In genomic region chr2:124796647-124797437, GRCh38 we compare ENCODE assay signal across 26 cellular contexts.
"Had no signal": no experiment of that assay in that cellular context is flagged by ENCODE, and none has a peak within 500 bp of the region (broad histone marks: within the 10 kb centered on the region; RNA-seq: fewer than 3 reads in every experiment).

No MANE protein-coding gene starts in this region.

- H3K4me3 ChIP-seq: lower lobe of right lung, ovary, right atrium auricular region, right lobe of liver, smooth muscle cell, testis, thyroid gland, transverse colon, upper lobe of left lung, vagina had no signal

- H3K27me3 ChIP-seq: ovary, right atrium auricular region, right lobe of liver, testis, thyroid gland, transverse colon, upper lobe of left lung, vagina had no signal

- H3K27ac Mint-ChIP-seq: mesothelial cell of epicardium; naive thymus-derived CD4-positive, alpha-beta T cell; natural killer cell treated with Interleukin-12 subunit alpha and Interleukin-12 subunit beta and Interleukin-15 and Interleukin-18, amount 100 ng/mL, for 72 hours; progenitor cell of endocrine pancreas; stimulated activated memory B cell treated with anti-CD40 and anti-IgM and Interleukin-4, amounts not matched to agents 10 μg/mL and 1 μg/mL and 100 μg/mL, for 72 hours; stimulated activated naive CD8-positive, alpha-beta T cell treated with anti-CD3 and anti-CD28 coated beads, Interleukin-15, amount 100 ng/mL, for 72 hours had no signal

- H3K36me3 ChIP-seq: lower lobe of right lung, ovary, right atrium auricular region, right lobe of liver, thyroid gland, transverse colon, upper lobe of left lung, vagina had no signal

- H3K9me3 Mint-ChIP-seq: mesothelial cell of epicardium; stimulated activated naive CD8-positive, alpha-beta T cell treated with anti-CD3 and anti-CD28 coated beads, Interleukin-15, amount 100 ng/mL, for 72 hours had no signal

- H3K4me1 Mint-ChIP-seq: naive thymus-derived CD4-positive, alpha-beta T cell; stimulated activated memory B cell treated with anti-CD40 and anti-IgM and Interleukin-4, amounts not matched to agents 10 μg/mL and 1 μg/mL and 100 μg/mL, for 72 hours; stimulated activated naive CD8-positive, alpha-beta T cell treated with anti-CD3 and anti-CD28 coated beads, Interleukin-15, amount 100 ng/mL, for 72 hours had no signal

- H3K27me3 Mint-ChIP-seq: naive thymus-derived CD4-positive, alpha-beta T cell; natural killer cell treated with Interleukin-12 subunit alpha and Interleukin-12 subunit beta and Interleukin-15 and Interleukin-18, amount 100 ng/mL, for 72 hours; progenitor cell of endocrine pancreas; stimulated activated memory B cell treated with anti-CD40 and anti-IgM and Interleukin-4, amounts not matched to agents 10 μg/mL and 1 μg/mL and 100 μg/mL, for 72 hours; stimulated activated naive CD8-positive, alpha-beta T cell treated with anti-CD3 and anti-CD28 coated beads, Interleukin-15, amount 100 ng/mL, for 72 hours had no signal

- ATAC-seq: left lobe of liver; lower lobe of right lung; naive thymus-derived CD4-positive, alpha-beta T cell; natural killer cell treated with Interleukin-12 subunit alpha and Interleukin-12 subunit beta and Interleukin-15 and Interleukin-18, amount 100 ng/mL, for 72 hours; right lobe of liver; stimulated activated memory B cell treated with anti-CD40 and anti-IgM and Interleukin-4, amounts not matched to agents 10 μg/mL and 1 μg/mL and 100 μg/mL, for 72 hours; stimulated activated naive CD8-positive, alpha-beta T cell treated with anti-CD3 and anti-CD28 coated beads, Interleukin-15, amount 100 ng/mL, for 72 hours had no signal

- H3K4me3 Mint-ChIP-seq: mesothelial cell of epicardium; naive thymus-derived CD4-positive, alpha-beta T cell; natural killer cell treated with Interleukin-12 subunit alpha and Interleukin-12 subunit beta and Interleukin-15 and Interleukin-18, amount 100 ng/mL, for 72 hours; stimulated activated memory B cell treated with anti-CD40 and anti-IgM and Interleukin-4, amounts not matched to agents 10 μg/mL and 1 μg/mL and 100 μg/mL, for 72 hours; stimulated activated naive CD8-positive, alpha-beta T cell treated with anti-CD3 and anti-CD28 coated beads, Interleukin-15, amount 100 ng/mL, for 72 hours had no signal

- H3K36me3 Mint-ChIP-seq: mesothelial cell of epicardium; naive thymus-derived CD4-positive, alpha-beta T cell; natural killer cell treated with Interleukin-12 subunit alpha and Interleukin-12 subunit beta and Interleukin-15 and Interleukin-18, amount 100 ng/mL, for 72 hours; stimulated activated memory B cell treated with anti-CD40 and anti-IgM and Interleukin-4, amounts not matched to agents 10 μg/mL and 1 μg/mL and 100 μg/mL, for 72 hours had no signal

- H3K4me2 ChIP-seq: smooth muscle cell had no signal

- H3K27ac ChIP-seq: lower lobe of right lung, ovary, right atrium auricular region, right lobe of liver, testis, thyroid gland, transverse colon, upper lobe of left lung, vagina had no signal

- H3K4me1 ChIP-seq: lower lobe of right lung, right atrium auricular region, right lobe of liver, testis, thyroid gland, upper lobe of left lung, vagina had no signal

- H3K9me3 ChIP-seq: lower lobe of right lung, ovary, right atrium auricular region, right lobe of liver, testis, thyroid gland, transverse colon, upper lobe of left lung, vagina had no signal

- DNase-seq: islet precursor cell; lower lobe of right lung; mammary epithelial cell; mesenchymal stem cell; naive thymus-derived CD4-positive, alpha-beta T cell; ovary; right lobe of liver; stimulated activated CD4-positive, alpha-beta T cell treated with anti-CD3 and anti-CD28 coated beads, Interleukin-1b, Interleukin-23, amount 100 ng/mL, for 48 hours; stimulated activated CD4-positive, alpha-beta T cell treated with anti-CD3 and anti-CD28 coated beads, Interleukin-2, amount 100 ng/mL, for 48 hours; stimulated activated CD4-positive, alpha-beta T cell treated with anti-CD3 and anti-CD28 coated beads, Interleukin-4, amount 100 ng/mL, for 4 hours; stimulated activated CD8-positive, alpha-beta memory T cell treated with anti-CD3 and anti-CD28 coated beads, Interleukin-4, amount 100 ng/mL, for 48 hours; stimulated activated naive CD4-positive, alpha-beta T cell treated with Interleukin-2 at 50 U/mL for 16 hours; stimulated activated naive CD8-positive, alpha-beta T cell treated with anti-CD3 and anti-CD28 coated beads, Interleukin-15, amount 100 ng/mL, for 72 hours; substantia nigra; testis; thyroid gland; transverse colon; upper lobe of left lung had no signal
